ENCODE assay signal across 7 cellular contexts in the genomic region with DNA sequence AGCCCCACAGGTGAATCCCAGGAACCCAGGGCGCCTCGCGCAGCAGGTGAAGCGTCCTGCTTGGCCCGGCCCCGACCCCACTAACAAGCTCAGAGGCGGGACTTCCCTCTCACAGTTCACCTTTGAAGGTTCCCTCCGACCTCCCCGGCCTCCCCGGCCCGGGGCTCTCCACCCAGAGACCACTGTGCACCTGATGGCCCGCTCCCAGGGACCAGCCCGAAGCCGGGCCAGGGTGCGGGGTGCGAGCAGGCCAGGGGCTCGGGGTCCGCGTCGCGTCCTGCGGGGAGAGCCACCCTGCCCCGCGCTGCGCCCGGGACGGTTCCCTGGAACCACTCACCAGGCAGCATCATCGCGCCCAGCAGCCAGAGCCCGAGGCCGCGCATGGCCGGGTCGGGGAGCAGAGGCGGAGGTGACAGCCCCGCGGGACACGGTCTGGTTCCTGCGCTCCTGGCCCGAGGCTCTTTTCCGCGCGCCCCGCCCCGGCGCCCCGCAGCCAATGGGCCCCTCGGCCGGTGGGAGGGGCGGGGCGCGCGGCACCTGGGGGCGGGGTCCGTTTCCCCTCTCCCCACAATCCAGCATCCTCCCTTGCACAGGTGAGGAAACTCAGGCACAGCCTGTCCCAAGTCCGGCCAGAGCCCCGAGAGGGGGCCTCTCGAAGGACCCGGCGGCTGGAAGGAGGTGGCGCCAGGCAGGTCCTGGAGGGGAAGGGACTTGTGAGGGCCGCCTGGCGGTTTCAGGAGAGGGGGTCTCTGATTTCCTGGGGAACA. TPM values are rescaled to one million over a fixed set of nuclear protein-coding genes. Genes with fewer than 3 reads are reported as not detected.
DNase-seq lines count a peak whose midpoint lies in the region; ATAC-seq and TF ChIP-seq lines count a peak whose summit lies in the region.

A gene (minus strand): TSS at position 434 of the 767 bp plus-strand sequence. CDS start 51 bp downstream, at position 383.

- H3K4me1 Mint-ChIP-seq in central memory CD8-positive, alpha-beta T cell: peaks cover 36% of the 10 kb centered on the region
- peaks cover 8% of the 10 kb centered on the region for H3K4me1 Mint-ChIP-seq in type B pancreatic cell (ENCODE audit: unreplicated experiment)

- H3K27ac Mint-ChIP-seq in central memory CD8-positive, alpha-beta T cell (ENCODE audit: low read depth): peak within 1 kb of the TSS; percentile 97
- H3K27ac Mint-ChIP-seq in type B pancreatic cell: peak within 1 kb of the TSS; percentile 98

- H3K9me3 Mint-ChIP-seq in central memory CD8-positive, alpha-beta T cell: no peaks in the 10 kb centered on the region
- no peaks in the 10 kb centered on the region for H3K9me3 Mint-ChIP-seq in type B pancreatic cell

- no peak for TF ChIP-seq CTCF in type B pancreatic cell (conservative IDR thresholded peaks at IDR 0.05)

- DNase-seq in T-helper 22 cell (ENCODE audit: low read depth) (peak; percentile 60), mucosa of gallbladder (ENCODE audit: low spot score) (no peak), type B pancreatic cell (ENCODE audit: extremely low spot score, unreplicated experiment) (no peak), hippocampal formation (lab: John Stamatoyannopoulos, UW) (no peak)
- DNase-seq in central memory CD8-positive, alpha-beta T cell (ENCODE audit: low spot score in 2 of 2): no peak

- no peaks in the 10 kb centered on the region for H3K27me3 Mint-ChIP-seq in central memory CD8-positive, alpha-beta T cell
- H3K27me3 Mint-ChIP-seq in type B pancreatic cell: peaks cover 3% of the 10 kb centered on the region

- H3K36me3 Mint-ChIP-seq in central memory CD8-positive, alpha-beta T cell (ENCODE audit: insufficient read depth): peaks cover 36% of the 10 kb centered on the region
- no peaks in the 10 kb centered on the region for H3K36me3 Mint-ChIP-seq in type B pancreatic cell

- H3K4me3 Mint-ChIP-seq in central memory CD8-positive, alpha-beta T cell: peak within 1 kb of the TSS; percentile 88
- H3K4me3 Mint-ChIP-seq in type B pancreatic cell: peak within 1 kb of the TSS; percentile 28

- ATAC-seq in GM19025 (IDR thresholded peaks at IDR 0.05; ENCODE audit: low read depth, unreplicated experiment) (peak; percentile 45), HG02981 (IDR thresholded peaks at IDR 0.05; ENCODE audit: unreplicated experiment) (peak; percentile 45)
- no peak for ATAC-seq in central memory CD8-positive, alpha-beta T cell (replicated peaks; ENCODE audit: extremely low read depth, poor library complexity, severe bottlenecking)

RNA-seq across cellular contexts. Expression of the gene that starts here (rescaled TPM):
- total RNA-seq in mucosa of gallbladder (12.7 TPM), type B pancreatic cell (ENCODE audit: low replicate concordance) (6.2 and 7.1 TPM in 2 replicates)
